In the genomic region with DNA sequence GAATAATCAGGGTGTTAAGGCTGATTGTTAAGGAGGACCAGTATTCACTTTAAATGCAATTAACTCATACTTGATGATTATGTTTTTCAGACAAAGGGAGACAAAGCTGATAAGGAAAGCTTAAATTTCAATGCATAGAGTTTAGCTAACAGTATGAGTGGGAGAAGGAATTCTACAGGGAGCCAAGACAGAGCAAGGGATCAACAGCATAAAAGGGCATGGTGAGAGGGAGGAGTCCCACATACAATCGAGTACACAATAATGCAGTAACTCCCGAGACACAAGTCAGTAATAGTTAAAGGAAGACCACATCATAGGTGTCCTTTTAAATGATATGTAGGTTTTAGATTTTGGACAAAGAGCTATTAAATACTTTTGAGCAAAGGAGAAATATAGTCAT, we compare ENCODE assay signal across 16 cellular contexts.
DNase-seq lines count a peak whose midpoint lies in the region; ATAC-seq and TF ChIP-seq lines count a peak whose summit lies in the region.
"Had no signal": no experiment of that assay in that cellular context is flagged by ENCODE, and none has a peak within 500 bp of the region (broad histone marks: within the 10 kb centered on the region; RNA-seq: fewer than 3 reads in every experiment).

No MANE protein-coding gene starts in this region.

- no peak overlapping the region for H2BK5ac ChIP-seq in mesendoderm (ENCODE audit: low read length)
- no peak overlapping the region for H2BK5ac ChIP-seq in neuronal stem cell (ENCODE audit: low read length)

- H3K23ac ChIP-seq in mesendoderm (ENCODE audit: low read length) (no peak overlapping the region), neuronal stem cell (ENCODE audit: low read depth, low read length, poor library complexity) (no peak overlapping the region)

- no peaks in the 10 kb centered on the region for H3K9me2 ChIP-seq in Loucy (replicated peaks; ENCODE audit: low read depth, low read length)

- H3K27me3 ChIP-seq in Loucy (ENCODE audit: insufficient read depth, low read length, poor library complexity, severe bottlenecking) (no peaks in the 10 kb centered on the region), mesendoderm (ENCODE audit: insufficient read depth, low read length, poor library complexity) (no peaks in the 10 kb centered on the region), neuronal stem cell (ENCODE audit: control insufficient read depth in 3 of 3, insufficient read depth in 3 of 3, low read depth in 1 of 3, low read length in 3 of 3) (no peaks in the 10 kb centered on the region)
- H3K27me3 ChIP-seq: BLaER1 treated with 17β-estradiol and CSF1 and Interleukin-3, amounts not matched to agents 10 nM and 100 nM had no signal

- H2BK120ac ChIP-seq in mesendoderm (ENCODE audit: low read depth, low read length) (no peak overlapping the region), neuronal stem cell (ENCODE audit: low read depth, low read length) (no peak overlapping the region)

- H3K36me3 ChIP-seq in Loucy (ENCODE audit: insufficient read depth, low read length) (no peaks in the 10 kb centered on the region), mesendoderm (ENCODE audit: control insufficient read depth, insufficient read depth, low read length) (no peaks in the 10 kb centered on the region), neuronal stem cell (replicated peaks in 1 of 2; ENCODE audit: control insufficient read depth in 2 of 2, insufficient read depth in 2 of 2, low read length in 2 of 2) (no peaks in the 10 kb centered on the region)
- H3K36me3 ChIP-seq: BLaER1 treated with 17β-estradiol and CSF1 and Interleukin-3, amounts not matched to agents 10 nM and 100 nM had no signal

- H3K4me3 ChIP-seq in Loucy (ENCODE audit: low read length, poor library complexity, severe bottlenecking), result no peak overlapping the region
- H3K4me3 ChIP-seq in mesendoderm (ENCODE audit: low read length), result no peak overlapping the region
- no peak overlapping the region for H3K4me3 ChIP-seq in neuronal stem cell (ENCODE audit: low read length in 2 of 2)
- H3K4me3 ChIP-seq: A549; BLaER1 treated with 17β-estradiol and CSF1 and Interleukin-3, amounts not matched to agents 10 nM and 100 nM had no signal

- H3K27ac ChIP-seq in mesendoderm (ENCODE audit: low read depth, low read length) (no peak overlapping the region), neuronal stem cell (replicated peaks; ENCODE audit: low read length) (no peak overlapping the region)
- H3K27ac ChIP-seq: 22Rv1; A549; BLaER1 treated with 17β-estradiol and CSF1 and Interleukin-3, amounts not matched to agents 10 nM and 100 nM; C4-2B had no signal

- H4K91ac ChIP-seq in neuronal stem cell (ENCODE audit: low read depth, low read length, poor library complexity), result no peak overlapping the region

- H3F3A ChIP-seq in Loucy (ENCODE audit: low read depth), result no peaks in the 10 kb centered on the region

- no peak overlapping the region for H3K56ac ChIP-seq in mesendoderm (ENCODE audit: low read length)

- no peak overlapping the region for H4K5ac ChIP-seq in mesendoderm (ENCODE audit: low read length)

- no peak overlapping the region for H2BK12ac ChIP-seq in neuronal stem cell (ENCODE audit: low read length)

- H3K79me2 ChIP-seq in Loucy (ENCODE audit: insufficient read depth, low read length), result no peaks in the 10 kb centered on the region
- H3K79me2 ChIP-seq in mesendoderm (ENCODE audit: control insufficient read depth, insufficient read depth, low read length), result no peaks in the 10 kb centered on the region

- H4K8ac ChIP-seq in mesendoderm (ENCODE audit: low read depth, low read length), result no peak overlapping the region
- no peak overlapping the region for H4K8ac ChIP-seq in neuronal stem cell (ENCODE audit: low read depth, low read length)

- no peaks in the 10 kb centered on the region for H4K20me1 ChIP-seq in Loucy (ENCODE audit: insufficient read depth, low read length, poor library complexity, severe bottlenecking)
- H4K20me1 ChIP-seq: BLaER1 treated with 17β-estradiol and CSF1 and Interleukin-3, amounts not matched to agents 10 nM and 100 nM had no signal

- no peak for TF ChIP-seq CTCF in Loucy (conservative IDR thresholded peaks at IDR 0.05; ENCODE audit: low read length)

- H3K18ac ChIP-seq in mesendoderm (ENCODE audit: low read length), result no peak overlapping the region
- no peak overlapping the region for H3K18ac ChIP-seq in neuronal stem cell (ENCODE audit: low read length)

- no peak overlapping the region for H3K14ac ChIP-seq in neuronal stem cell (ENCODE audit: low read length)

- H3K4me2 ChIP-seq in Loucy (ENCODE audit: low read depth, low read length, poor library complexity, severe bottlenecking) (peak overlapping the region; percentile 30), mesendoderm (ENCODE audit: low read length) (no peak overlapping the region), neuronal stem cell (ENCODE audit: insufficient read depth, low read length, poor library complexity, severe bottlenecking) (no peak overlapping the region)
- H3K4me2 ChIP-seq: A549; BLaER1 treated with 17β-estradiol and CSF1 and Interleukin-3, amounts not matched to agents 10 nM and 100 nM had no signal

- H3K9me3 ChIP-seq in Loucy (ENCODE audit: insufficient read depth, low read depth, low read length) (0 out of 2 replicates have a peak, but pooled peaks cover under 1% of the 10 kb centered on the region), neuronal stem cell (replicated peaks in 1 of 2; ENCODE audit: control insufficient read depth in 2 of 2, insufficient read depth in 1 of 2, low read depth in 1 of 2, low read length in 2 of 2) (no peaks in the 10 kb centered on the region)
- H3K9me3 ChIP-seq: A549; BLaER1 treated with 17β-estradiol and CSF1 and Interleukin-3, amounts not matched to agents 10 nM and 100 nM; Caco-2 had no signal

- no peak overlapping the region for H2BK15ac ChIP-seq in mesendoderm (replicated peaks; ENCODE audit: low read depth)
- no peak overlapping the region for H2BK15ac ChIP-seq in neuronal stem cell (ENCODE audit: low read length)

- ATAC-seq in activated CD4-positive, CD25-positive, alpha-beta regulatory T cell treated with anti-CD3 and anti-CD28 coated beads, Interleukin-2, amount 50 U/mL, for 24 hours, result no peak
- ATAC-seq: A549; CD8-positive, alpha-beta T cell had no signal

- no peak overlapping the region for H3K9ac ChIP-seq in Loucy (ENCODE audit: low read depth, low read length, poor library complexity, severe bottlenecking)
- H3K9ac ChIP-seq in mesendoderm (ENCODE audit: low read length), result no peak overlapping the region
- no peak overlapping the region for H3K9ac ChIP-seq in neuronal stem cell (ENCODE audit: low read depth, low read length, poor library complexity)
- H3K9ac ChIP-seq: BLaER1 treated with 17β-estradiol and CSF1 and Interleukin-3, amounts not matched to agents 10 nM and 100 nM had no signal

- H2AK5ac ChIP-seq in mesendoderm (ENCODE audit: low read length), result no peak overlapping the region
- H2AK5ac ChIP-seq in neuronal stem cell (ENCODE audit: low read depth, low read length), result no peak overlapping the region

- H2AFZ ChIP-seq in Loucy (ENCODE audit: low read length) (no peak overlapping the region), neuronal stem cell (ENCODE audit: low read length) (no peak overlapping the region)

- H3K4ac ChIP-seq in mesendoderm (ENCODE audit: low read depth, low read length) (no peak overlapping the region), neuronal stem cell (ENCODE audit: low read length) (no peak overlapping the region)

- H3K79me1 ChIP-seq in mesendoderm (ENCODE audit: low read length) (no peaks in the 10 kb centered on the region), neuronal stem cell (ENCODE audit: low read depth, low read length) (no peaks in the 10 kb centered on the region)

- peaks cover 8% of the 10 kb centered on the region for H3K4me1 ChIP-seq in Loucy (ENCODE audit: insufficient read depth, low read length, poor library complexity, severe bottlenecking)
- no peaks in the 10 kb centered on the region for H3K4me1 ChIP-seq in mesendoderm (ENCODE audit: control insufficient read depth, low read depth, low read length)
- H3K4me1 ChIP-seq in neuronal stem cell (ENCODE audit: control insufficient read depth in 2 of 2, insufficient read depth in 1 of 2, low read depth in 1 of 2, low read length in 2 of 2), result peaks cover 0 to 2% of the 10 kb centered on the region in 2 donors
- H3K4me1 ChIP-seq: A549, Caco-2 had no signal

- no CpG with 5 or more reads among the region's 2 CpGs for WGBS in mesendoderm (ENCODE audit: extremely low coverage, insufficient coverage, low lambda C conversion rate)
- WGBS in neuronal stem cell (ENCODE audit: extremely low coverage in 2 of 2, insufficient read length in 2 of 2, insufficient replicate concordance in 1 of 2), 2 donors, result no CpG with 5 or more reads among the region's 2 CpGs

- DNase-seq in mesendoderm (peak; percentile 34), neuronal stem cell (ENCODE audit: low spot score) (peak; percentile 11), SW 1271 (lab: John Stamatoyannopoulos, UW) (no peak)
- DNase-seq: AML-193; Caco-2; Calu3; CD4-positive, alpha-beta T cell; CD8-positive, alpha-beta T cell; DMS79 treated with DMSO at 0.1 percent for 48 hours; GF-D8 had no signal

Comparison
In these comparisons a context has a peak if more than half of its experiments do, and no peak if none do; other contexts are left out.
1. DNase-seq: peak in mesendoderm (single experiment) and neuronal stem cell (single experiment); none in SW 1271 (0 of 2).